In the genomic region with DNA sequence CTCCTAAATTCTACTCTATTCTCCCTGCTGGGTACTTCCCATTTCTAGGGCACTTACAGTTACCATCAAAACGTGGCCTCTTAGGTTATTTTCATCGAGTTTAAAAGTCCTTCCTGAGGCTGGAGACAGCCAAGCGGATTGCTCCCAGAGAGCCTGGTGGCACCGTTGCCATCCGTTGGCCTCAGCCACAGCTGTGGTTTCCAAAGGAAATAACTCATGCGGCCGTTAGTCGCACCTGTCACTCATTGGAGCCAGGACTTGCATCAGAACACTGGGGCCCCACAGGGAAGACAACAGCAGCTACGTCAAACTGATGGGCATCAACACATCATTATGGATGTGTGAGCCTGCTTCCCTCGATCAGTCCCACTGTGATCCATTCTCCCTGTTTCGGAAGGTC, we compare ENCODE assay signal across 22 cellular contexts.
DNase-seq lines count a peak whose midpoint lies in the region; FAIRE-seq lines count a peak whose summit lies in the region.
"Had no signal": no experiment of that assay in that cellular context is flagged by ENCODE, and none has a peak within 500 bp of the region (broad histone marks: within the 10 kb centered on the region; RNA-seq: fewer than 3 reads in every experiment).

No MANE protein-coding gene starts in this region.

- peaks cover 0 to 54% (median 26%) of the 10 kb centered on the region in 11 experiments; a peak in 14 of 22 replicates for H3K9me3 ChIP-seq in BLaER1 treated with 17β-estradiol and CSF1 and Interleukin-3, amounts not matched to agents 10 nM and 100 nM (replicated peaks in 1 of 11)
- H3K9me3 ChIP-seq: heart right ventricle, sigmoid colon had no signal

- H3K4me1 ChIP-seq in BLaER1 treated with 17β-estradiol and CSF1 and Interleukin-3, amounts not matched to agents 10 nM and 100 nM, result peaks cover 32 to 92% (median 77%) of the 10 kb centered on the region in 10 experiments

- peak overlapping the region in 8 of 11 experiments; percentile 68 to 90 (median 80); a peak in 16 of 22 replicates for H3K27ac ChIP-seq in BLaER1 treated with 17β-estradiol and CSF1 and Interleukin-3, amounts not matched to agents 10 nM and 100 nM
- H3K27ac ChIP-seq: heart right ventricle, sigmoid colon had no signal

- FAIRE-seq in GM19239 (lab: Jason Lieb, UNC), result no peak
- FAIRE-seq: HTR-8/SVneo had no signal

- peak overlapping the region in 7 of 11 experiments; percentile 39 to 68 (median 59); a peak in 12 of 22 replicates for H3K9ac ChIP-seq in BLaER1 treated with 17β-estradiol and CSF1 and Interleukin-3, amounts not matched to agents 10 nM and 100 nM

- DNase-seq in KBM-7 (peak; percentile 94), NOMO-1 treated with dmso at 0.1 percent for 144 hours (lab: John Stamatoyannopoulos, UW; ENCODE audit: unreplicated experiment) (peak; percentile 77), UCSD-AML1 (lab: John Stamatoyannopoulos, UW; ENCODE audit: unreplicated experiment) (peak; percentile 90), H7 (no peak), NCI-H1694 treated with DMSO at 0.1 percent for 48 hours (lab: John Stamatoyannopoulos, UW) (no peak), GM19239 (ENCODE audit: insufficient read length, low spot score) (no peak), putamen (ENCODE audit: low spot score) (no peak)
- DNase-seq: activated CD4-positive, alpha-beta T cell treated with anti-CD3 and anti-CD28 coated beads, Interleukin-2, amount 10 ng/mL, durations not matched to agents 24 days and 14 days; activated CD8-positive, alpha-beta memory T cell treated with anti-CD3 and anti-CD28 coated beads, Interleukin-2, amount 50 U/mL, for 4 hours; activated naive CD8-positive, alpha-beta T cell treated with anti-CD3 and anti-CD28 coated beads, Interleukin-2, amount 10 ng/mL, durations not matched to agents 7 days and 5 days; cerebellar nuclear complex; heart right ventricle; HFFc6; midbrain; NCI-H1417; NCI-H2107; NCI-H510A treated with DMSO at 0.1 percent for 48 hours; Right ventricle myocardium superior; sigmoid colon; T-helper 17 cell had no signal

- H3K4me3 ChIP-seq in BLaER1 treated with 17β-estradiol and CSF1 and Interleukin-3, amounts not matched to agents 10 nM and 100 nM, result peak overlapping the region in 2 of 10 experiments; percentile 0 to 16; a peak in 2 of 20 replicates
- H3K4me3 ChIP-seq in H7 (ENCODE audit: insufficient read depth, low read depth, low read length), result no peak overlapping the region
- H3K4me3 ChIP-seq: heart right ventricle, sigmoid colon had no signal

- in situ Hi-C loops in KBM-7 (cut with MboI; ENCODE audit: low pct_unique_long_range_greater_than_20kb, low sequenced_read_pairs), result no loop called here

- peaks cover 0 to 6% (median 0%) of the 10 kb centered on the region in 11 experiments; a peak in 2 of 22 replicates for H3K36me3 ChIP-seq in BLaER1 treated with 17β-estradiol and CSF1 and Interleukin-3, amounts not matched to agents 10 nM and 100 nM
- no peaks in the 10 kb centered on the region for H3K36me3 ChIP-seq in H7 (replicated peaks; ENCODE audit: control insufficient read depth, insufficient read depth, low read length)
- H3K36me3 ChIP-seq: heart right ventricle, sigmoid colon had no signal

- peak overlapping the region; percentile 31 to 81 (median 73); a peak in 21 of 22 replicates for H3K4me2 ChIP-seq in BLaER1 treated with 17β-estradiol and CSF1 and Interleukin-3, amounts not matched to agents 10 nM and 100 nM

- no peaks in the 10 kb centered on the region for H3K27me3 ChIP-seq in BLaER1 treated with 17β-estradiol and CSF1 and Interleukin-3, amounts not matched to agents 10 nM and 100 nM
- H3K27me3 ChIP-seq in H7 (ENCODE audit: control insufficient read depth, insufficient read depth, low read length), result no peaks in the 10 kb centered on the region
- H3K27me3 ChIP-seq: heart right ventricle, sigmoid colon had no signal

- H4K20me1 ChIP-seq in BLaER1 treated with 17β-estradiol and CSF1 and Interleukin-3, amounts not matched to agents 10 nM and 100 nM, result no peaks in the 10 kb centered on the region

Comparison
In these comparisons a context has a peak if more than half of its experiments do, and no peak if none do; other contexts are left out.
1. DNase-seq: peak in KBM-7 (single experiment), NOMO-1 treated with dmso at 0.1 percent for 144 hours (single experiment) and UCSD-AML1 (single experiment); none in H7 (single experiment), NCI-H1694 treated with DMSO at 0.1 percent for 48 hours (single experiment), GM19239 (single experiment) and putamen (single experiment).